In the genomic region with DNA sequence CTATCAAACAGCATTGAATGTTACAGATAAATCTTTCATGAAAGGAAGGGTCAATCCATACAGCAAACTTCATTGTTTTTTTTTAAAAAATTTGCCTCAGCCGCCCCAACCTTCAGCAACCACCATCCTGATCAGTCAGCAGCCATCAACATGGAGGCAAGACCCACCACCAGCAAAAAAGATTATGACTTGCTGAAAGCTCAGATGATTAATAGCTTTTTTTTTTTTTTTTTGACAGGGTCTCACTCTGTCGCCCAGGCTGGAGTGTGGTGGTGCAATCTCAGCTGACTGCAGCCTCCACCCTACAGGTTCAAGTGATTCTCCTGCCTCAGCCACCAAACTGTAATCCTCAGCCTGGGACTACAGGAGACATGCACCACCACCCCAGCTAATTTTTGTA, we compare ENCODE assay signal across 18 cellular contexts. TPM values are rescaled to one million over a fixed set of nuclear protein-coding genes. Genes with fewer than 3 reads are reported as not detected.
"Had no signal": no experiment of that assay in that cellular context is flagged by ENCODE, and none has a peak within 500 bp of the region (broad histone marks: within the 10 kb centered on the region; RNA-seq: fewer than 3 reads in every experiment).

No MANE protein-coding gene starts in this region.

- H3K9me3 ChIP-seq: esophagus muscularis mucosa, gastroesophageal sphincter, right atrium auricular region, stomach had no signal

- H3K4me3 ChIP-seq: dorsolateral prefrontal cortex, esophagus muscularis mucosa, gastroesophageal sphincter, right atrium auricular region, stomach had no signal

- H3K36me3 ChIP-seq: esophagus muscularis mucosa, gastroesophageal sphincter, right atrium auricular region, stomach had no signal

- H3K4me1 ChIP-seq: esophagus muscularis mucosa, gastroesophageal sphincter, right atrium auricular region had no signal

- DNase-seq: cortex of kidney; dorsolateral prefrontal cortex; effector CD8-positive, alpha-beta T cell; natural killer cell; posterior cingulate gyrus; stimulated activated CD4-positive, alpha-beta T cell treated with anti-CD3 and anti-CD28 coated beads, Interleukin-12 subunit alpha, Interleukin-12 subunit beta, amount 100 ng/mL, for 4 hours; stimulated activated naive CD4-positive, alpha-beta T cell; stomach; substantia nigra had no signal

- H3K27me3 ChIP-seq: right atrium auricular region had no signal

- ATAC-seq: gastroesophageal sphincter, natural killer cell had no signal

- H3K27ac ChIP-seq: dorsolateral prefrontal cortex, esophagus muscularis mucosa, gastroesophageal sphincter, right atrium auricular region, stomach had no signal

RNA-seq across cellular contexts. Expression of a gene that starts 18.0 kb away (rescaled TPM):
- total RNA-seq: chondrocyte, fibroblast of villous mesenchyme, kidney epithelial cell, myocyte, neural crest cell, osteocyte had no signal

RNA-seq across cellular contexts. Expression of a gene that starts 22.4 kb away (rescaled TPM):
- total RNA-seq: chondrocyte, fibroblast of villous mesenchyme, myocyte, neural crest cell, osteocyte had no signal

RNA-seq across cellular contexts. Expression of a gene that starts 34.4 kb away (rescaled TPM):
- total RNA-seq: myocyte had no signal

RNA-seq across cellular contexts. Expression of a gene that starts 56.0 kb away (rescaled TPM):
- total RNA-seq: chondrocyte, fibroblast of villous mesenchyme, kidney epithelial cell, myocyte, neural crest cell, osteocyte had no signal

RNA-seq across cellular contexts. Expression of a gene that starts 57.6 kb away (rescaled TPM):
- total RNA-seq: chondrocyte, fibroblast of villous mesenchyme, kidney epithelial cell, myocyte, neural crest cell, osteocyte had no signal
